13 cellular contexts compared by ENCODE assay signal in genomic region chr1:234861761-234862160, GRCh38.
"Had no signal": no experiment of that assay in that cellular context is flagged by ENCODE, and none has a peak within 500 bp of the region (broad histone marks: within the 10 kb centered on the region; RNA-seq: fewer than 3 reads in every experiment).

No MANE protein-coding gene starts in this region.

- H3K9me3 Mint-ChIP-seq: activated naive CD4-positive, alpha-beta T cell treated with anti-CD3 and anti-CD28 coated beads, Interleukin-2, amount 50 U/mL, for 24 hours; neural crest cell had no signal

- DNase-seq: activated CD4-positive, alpha-beta T cell treated with anti-CD3 and anti-CD28 coated beads, Interleukin-2, amount 50 U/mL, for 4 hours; activated CD4-positive, CD25-positive, alpha-beta regulatory T cell treated with anti-CD3 and anti-CD28 coated beads, Interleukin-2, amount 50 U/mL, for 72 hours; activated effector memory CD4-positive, alpha-beta T cell treated with Interleukin-2 at 50 U/mL for 16 hours; activated T-cell treated with anti-CD3 and anti-CD28 coated beads, Interleukin-2, amount 50 U/mL, for 24 hours; cerebellar nuclear complex; dorsolateral prefrontal cortex; left cardiac atrium; retina; thyroid gland; uterus had no signal

- H3K36me3 ChIP-seq: thyroid gland, uterus had no signal

- H3K4me3 Mint-ChIP-seq: activated naive CD4-positive, alpha-beta T cell treated with anti-CD3 and anti-CD28 coated beads, Interleukin-2, amount 50 U/mL, for 24 hours; activated T-cell treated with anti-CD3 and anti-CD28 coated beads, Interleukin-2, amount 50 U/mL, for 24 hours; neural crest cell had no signal

- H3K27me3 Mint-ChIP-seq: activated naive CD4-positive, alpha-beta T cell treated with anti-CD3 and anti-CD28 coated beads, Interleukin-2, amount 50 U/mL, for 24 hours; activated T-cell treated with anti-CD3 and anti-CD28 coated beads, Interleukin-2, amount 50 U/mL, for 24 hours had no signal

- H3K27ac Mint-ChIP-seq: activated naive CD4-positive, alpha-beta T cell treated with anti-CD3 and anti-CD28 coated beads, Interleukin-2, amount 50 U/mL, for 24 hours; activated T-cell treated with anti-CD3 and anti-CD28 coated beads, Interleukin-2, amount 50 U/mL, for 24 hours had no signal

- H3K27me3 ChIP-seq: dorsolateral prefrontal cortex, thyroid gland, uterus had no signal

- H3K4me3 ChIP-seq: thyroid gland, uterus had no signal

- H3K36me3 Mint-ChIP-seq: activated naive CD4-positive, alpha-beta T cell treated with anti-CD3 and anti-CD28 coated beads, Interleukin-2, amount 50 U/mL, for 24 hours had no signal

- ATAC-seq: esophagus mucosa, left cardiac atrium had no signal

- H3K9me3 ChIP-seq: thyroid gland, uterus had no signal
